ENCODE assay signal across 29 cellular contexts in the genomic region with DNA sequence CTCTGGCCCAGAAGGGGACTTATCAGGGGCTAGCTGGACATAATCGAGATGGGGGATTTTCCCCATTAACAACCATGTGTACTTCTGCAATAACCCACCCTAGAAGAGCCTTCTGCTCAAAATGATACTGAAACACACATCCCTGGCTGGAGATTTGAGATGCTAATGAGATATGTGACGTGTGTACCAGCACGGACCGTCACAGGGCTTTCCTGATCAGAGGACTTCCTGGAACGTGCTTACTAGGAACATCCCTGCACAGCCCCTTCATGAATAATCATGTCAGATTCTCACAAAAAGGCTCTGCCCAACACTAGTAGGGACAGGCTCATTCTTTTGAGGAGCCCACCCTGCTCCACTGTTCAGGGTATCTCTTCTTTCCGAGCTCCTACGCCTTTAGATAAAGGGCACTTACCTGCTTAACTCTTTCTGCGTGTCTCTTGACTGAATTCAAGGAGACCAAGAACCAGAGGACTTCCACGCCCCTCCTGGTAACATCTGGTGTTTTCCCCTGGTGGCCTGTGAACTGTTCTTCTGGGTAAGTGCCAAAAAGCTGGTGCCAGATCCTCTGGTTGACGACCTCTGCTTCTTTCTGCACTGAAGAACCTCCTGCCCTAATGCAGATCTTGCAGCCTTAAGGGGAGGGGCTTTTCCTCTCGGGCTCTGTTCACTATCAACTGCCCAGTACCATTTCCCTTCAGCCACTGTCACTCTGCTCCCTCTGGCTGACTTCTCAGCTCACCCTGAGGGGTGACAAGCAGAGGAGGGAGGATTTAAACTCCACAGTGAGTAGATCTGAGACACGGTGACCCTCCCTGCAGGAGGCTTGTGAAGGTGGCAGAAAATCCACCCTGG. TPM values are rescaled to one million over a fixed set of nuclear protein-coding genes. Genes with fewer than 3 reads are reported as not detected.
DNase-seq lines count a peak whose midpoint lies in the region; ATAC-seq, FAIRE-seq and TF ChIP-seq lines count a peak whose summit lies in the region.
"Had no signal": no experiment of that assay in that cellular context is flagged by ENCODE, and none has a peak within 500 bp of the region (broad histone marks: within the 10 kb centered on the region; RNA-seq: fewer than 3 reads in every experiment).

No MANE protein-coding gene starts in this region.

- CTCF ChIA-PET in K562 (lab: Yijun Ruan, JAX; ENCODE audit: low intra/inter-chr PET ratio): no interaction called here

- peak overlapping the region; percentile 85 for H2AFZ ChIP-seq in K562 (ENCODE audit: low read depth, low read length)
- H2AFZ ChIP-seq: PC-9 had no signal

- intact Hi-C loops in K562 (cut with micrococcal nuclease): no loop called here

- no peaks in the 10 kb centered on the region for H3K36me3 ChIP-seq in BE2C
- no peaks in the 10 kb centered on the region for H3K36me3 ChIP-seq in K562 (ENCODE audit: control insufficient read depth, insufficient read depth, low read length)
- no peaks in the 10 kb centered on the region for H3K36me3 ChIP-seq in gastroesophageal sphincter
- H3K36me3 ChIP-seq: BLaER1, esophagus squamous epithelium, left lung had no signal

- TF ChIP-seq CTCF in BE2C (IDR thresholded peaks at IDR 0.05; ENCODE audit: low read depth, low read length): no peak
- TF ChIP-seq CTCF in K562 (IDR thresholded peaks at IDR 0.05 in 2 of 3, conservative IDR thresholded peaks at IDR 0.05 in 1 of 3; ENCODE audit: insufficient read depth in 2 of 3, low read depth in 1 of 3, low read length in 3 of 3): no peak
- TF ChIP-seq CTCF in gastroesophageal sphincter (IDR thresholded peaks at IDR 0.05): no peak

- peak; percentile 78 for FAIRE-seq in K562 (lab: Jason Lieb, UNC)
- FAIRE-seq: bronchial epithelial cell, frontal cortex had no signal

- H3K9me1 ChIP-seq in K562 (ENCODE audit: control insufficient read depth, insufficient read depth, low read length): no peaks in the 10 kb centered on the region

- H3K79me2 ChIP-seq in K562 (ENCODE audit: control insufficient read depth, insufficient read depth, low read length): no peaks in the 10 kb centered on the region

- no peaks in the 10 kb centered on the region for H3K9me3 ChIP-seq in BE2C
- H3K9me3 ChIP-seq in K562 (replicated peaks; ENCODE audit: control insufficient read depth, insufficient read depth, low read depth, low read length): no peaks in the 10 kb centered on the region; the same call in 1 of the 2 replicates
- no peaks in the 10 kb centered on the region for H3K9me3 ChIP-seq in gastroesophageal sphincter

- POLR2A ChIA-PET in K562 (lab: Yijun Ruan, JAX): interaction anchor here (1.4 kb wide), 1 partner anchor 9 kb away, joined by 3 read pairs; no protein-coding TSS in a partner anchor

- peak; percentile 33 for DNase-seq in NCI-H2227 (lab: John Stamatoyannopoulos, UW; ENCODE audit: unreplicated experiment)
- no peak for DNase-seq in NCI-H2227 treated with DMSO at 0.1 percent for 48 hours (lab: John Stamatoyannopoulos, UW)
- DNase-seq in BE2C: peak; percentile 25
- peak; percentile 8 for DNase-seq in M059J (ENCODE audit: low read depth)
- peak; percentile 12 to 40 (median 18) for DNase-seq in K562 (ENCODE audit: extremely low read depth in 1 of 4, low spot score in 3 of 4)
- no peak for DNase-seq in caudate nucleus (lab: John Stamatoyannopoulos, UW)
- DNase-seq: activated CD4-positive, alpha-beta T cell treated with anti-CD3 and anti-CD28 coated beads for 1 hour; activated naive CD4-positive, alpha-beta T cell treated with anti-CD3 and anti-CD28 coated beads, Interleukin-2, amount 50 U/mL, for 16 hours; activated T-cell treated with anti-CD3 and anti-CD28 coated beads, Interleukin-2, amount 50 U/mL, for 72 hours; esophagus squamous epithelium; HCEC 1CT; left lung; naive thymus-derived CD4-positive, alpha-beta T cell; NCI-H1694 treated with DMSO at 0.1 percent for 48 hours; NCI-H345; NCI-H774; retina had no signal

- in situ Hi-C loops in K562 (cut with MboI): no loop called here

- peak overlapping the region in 1 of 2 experiments; percentile 12; a peak in 1 of 4 replicates for H3K9ac ChIP-seq in K562 (ENCODE audit: insufficient read depth in 1 of 2, low read depth in 2 of 2, low read length in 2 of 2)
- H3K9ac ChIP-seq: BLaER1 had no signal

- TF ChIP-seq EP300 in K562 (IDR thresholded peaks at IDR 0.05; ENCODE audit: low read length): no peak
- no peak for TF ChIP-seq EP300 in gastroesophageal sphincter (IDR thresholded peaks at IDR 0.05)

- H3K4me1 ChIP-seq in BE2C: no peaks in the 10 kb centered on the region
- peaks cover 3 to 5% of the 10 kb centered on the region in 2 experiments; a peak in 3 of 5 replicates for H3K4me1 ChIP-seq in K562 (replicated peaks in 1 of 2; ENCODE audit: control insufficient read depth in 2 of 2, insufficient read depth in 2 of 2, low read length in 2 of 2)
- H3K4me1 ChIP-seq in gastroesophageal sphincter: no peaks in the 10 kb centered on the region
- H3K4me1 ChIP-seq: esophagus squamous epithelium, left lung had no signal

- BruUV-seq in K562 (replicated peaks; lab: Mats Ljungman, UMichigan): no TSS peak

- H3K27ac ChIP-seq in K562 (ENCODE audit: extremely low read depth, low read depth, low read length) (no peak overlapping the region), gastroesophageal sphincter (no peak overlapping the region), caudate nucleus (ENCODE audit: low read depth, low read length) (no peak overlapping the region)
- H3K27ac ChIP-seq: BLaER1, coronary artery, esophagus squamous epithelium, left lung, PC-9 had no signal

- H3K27me3 ChIP-seq in BE2C (no peaks in the 10 kb centered on the region), K562 (ENCODE audit: control insufficient read depth in 2 of 2, insufficient read depth in 2 of 2, low read length in 2 of 2) (peaks cover 22 to 53% of the 10 kb centered on the region in 2 experiments; a peak in 4 of 5 replicates), gastroesophageal sphincter (peaks cover 14% of the 10 kb centered on the region)
- H3K27me3 ChIP-seq: BLaER1, esophagus squamous epithelium, left lung had no signal

- peak overlapping the region; percentile 69 for H3K4me2 ChIP-seq in K562 (ENCODE audit: insufficient read depth, low read length)
- H3K4me2 ChIP-seq: BLaER1, PC-9 had no signal

- no peak overlapping the region for H3K4me3 ChIP-seq in BE2C (ENCODE audit: low read depth, low read length)
- H3K4me3 ChIP-seq in K562: peak overlapping the region; percentile 5; the same call in 1 of the 2 replicates
- H3K4me3 ChIP-seq in gastroesophageal sphincter: no peak overlapping the region
- H3K4me3 ChIP-seq: BLaER1, coronary artery, esophagus squamous epithelium, left lung, PC-9 had no signal

- no peak for TF ChIP-seq POLR2A in K562 (conservative IDR thresholded peaks at IDR 0.05)
- no peak for TF ChIP-seq POLR2A in gastroesophageal sphincter (IDR thresholded peaks at IDR 0.05)

- H4K20me1 ChIP-seq in K562 (replicated peaks; ENCODE audit: control insufficient read depth, insufficient read depth, low read length): no peaks in the 10 kb centered on the region
- H4K20me1 ChIP-seq: BLaER1 had no signal

- ATAC-seq in K562 (peak; percentile 74), gastroesophageal sphincter (no peak), HG03196 (IDR thresholded peaks at IDR 0.05; ENCODE audit: unreplicated experiment) (no peak)
- ATAC-seq: left lung; naive thymus-derived CD4-positive, alpha-beta T cell had no signal

- WGBS in K562 (ENCODE audit: insufficient coverage, low coverage, missing lambda C conversion rate): under 1% methylated on average over 12 of the region's 12 CpGs
- WGBS in gastroesophageal sphincter (ENCODE audit: low coverage in 1 of 2), 2 donors: 51 to 86% methylated on average over 4 to 10 of the region's 12 CpGs

- no peak for TF ChIP-seq RAD21 in K562 (CRISPR knock-in tag; conservative IDR thresholded peaks at IDR 0.05 in 1 of 2, IDR thresholded peaks at IDR 0.05 in 1 of 2)

RNA-seq across cellular contexts. Expression of a gene that starts 6.3 kb away (rescaled TPM):
- not detected for polyA plus RNA-seq in BE2C (2012; ENCODE audit: insufficient read depth, insufficient read length, low read depth)
- not detected in 2 replicates for total RNA-seq in M059J (2014; rRNA removed; shearing (Covaris generic))
- 0.16 and 0.60 TPM in 2 replicates for total RNA-seq in K562 (2011; cell fraction: chromatin; rRNA removed; ENCODE audit: low replicate concordance)
- 0.13 and 0.50 TPM in 2 replicates for total RNA-seq in K562 (2011; cell fraction: nucleolus; rRNA removed)
- total RNA-seq in K562 (2011; cell fraction: nucleoplasm; rRNA removed): 0.38 TPM in 1 of 2 replicates, not detected in the other
- total RNA-seq in K562 (2014; rRNA removed) (not detected in 2 replicates), K562 (2014; rRNA removed; fragmentation: Illumina TruSeq; extraction: Trizol) (not detected in 2 replicates), K562 (2015; rRNA removed; fragmentation: Illumina TruSeq; extraction: Trizol) (not detected in 2 replicates), K562 (2021) (not detected in 2 replicates), gastroesophageal sphincter (not detected)
- polyA plus RNA-seq in K562 (2011; rRNA removed) (0.05 and 0.08 TPM in 2 replicates), K562 (2014; fragmentation: Illumina TruSeq; extraction: Trizol) (not detected in 2 replicates), K562 (2014; fragmentation: Nextera tagmentation; extraction: Ambion mirVana) (not detected), K562 (2014; rRNA removed) (not detected in 2 replicates)
- polyA plus RNA-seq in K562 (2011; cell fraction: cytosol; rRNA removed): 0.03 TPM in 1 of 2 replicates, not detected in the other
- polyA plus RNA-seq in K562 (2011; cell fraction: nucleus; rRNA removed): 0.10 and 0.30 TPM in 2 replicates
- polyA plus RNA-seq in K562 (2012): 0.06 TPM in 1 of 2 replicates, not detected in the other
- 0.09 and 0.18 TPM in 2 replicates for polyA minus RNA-seq in K562 (2011; rRNA and poly(A)+ RNA removed)
- polyA minus RNA-seq in K562 (2011; cell fraction: cytosol; rRNA and poly(A)+ RNA removed): not detected in 2 replicates
- polyA minus RNA-seq in K562 (2011; cell fraction: nucleus; rRNA and poly(A)+ RNA removed): 0.11 TPM in 1 of 2 replicates, not detected in the other
- total RNA-seq: activated CD8-positive, alpha-beta memory T cell treated with anti-CD3 and anti-CD28 coated beads for 36 hours; activated T-cell treated with anti-CD3 and anti-CD28 coated beads, Interleukin-2, amount 50 U/mL, for 72 hours; bronchial epithelial cell; esophagus squamous epithelium; frontal cortex; left lung; naive thymus-derived CD4-positive, alpha-beta T cell; omental fat pad; PC-9; T-helper 1 cell treated with Interleukin-12 subunit alpha and Interleukin-12 subunit beta and Interleukin-4 antibody, amounts not matched to agents 30 ng/mL and 1 ng/mL, for 36 hours had no signal
- polyA plus RNA-seq: naive thymus-derived CD4-positive, alpha-beta T cell had no signal

RNA-seq across cellular contexts. Expression of a gene that starts 37.1 kb away (rescaled TPM):
- not detected for polyA plus RNA-seq in BE2C (2012; ENCODE audit: insufficient read depth, insufficient read length, low read depth)
- total RNA-seq in M059J (2014; rRNA removed; shearing (Covaris generic)): not detected in 2 replicates
- total RNA-seq in K562 (2011; cell fraction: chromatin; rRNA removed; ENCODE audit: low replicate concordance): 0.42 TPM in 1 of 2 replicates, not detected in the other
- 0.17 TPM in 1 of 2 replicates, not detected in the other for total RNA-seq in K562 (2011; cell fraction: nucleolus; rRNA removed)
- total RNA-seq in K562 (2011; cell fraction: nucleoplasm; rRNA removed): 0.44 and 0.61 TPM in 2 replicates
- total RNA-seq in K562 (2014; rRNA removed) (not detected in 2 replicates), K562 (2014; rRNA removed; fragmentation: Illumina TruSeq; extraction: Trizol) (0.07 TPM in 1 of 2 replicates, not detected in the other), K562 (2015; rRNA removed; fragmentation: Illumina TruSeq; extraction: Trizol) (0.07 TPM in 1 of 2 replicates, not detected in the other), K562 (2021) (0.07 TPM in 1 of 2 replicates, not detected in the other), gastroesophageal sphincter (not detected)
- polyA plus RNA-seq in K562 (2011; rRNA removed) (0.07 and 0.08 TPM in 2 replicates), K562 (2014; fragmentation: Illumina TruSeq; extraction: Trizol) (0.07 TPM in 1 of 2 replicates, not detected in the other), K562 (2014; fragmentation: Nextera tagmentation; extraction: Ambion mirVana) (not detected), K562 (2014; rRNA removed) (not detected in 2 replicates)
- polyA plus RNA-seq in K562 (2011; cell fraction: cytosol; rRNA removed): 0.06 and 0.12 TPM in 2 replicates
- 0.06 and 0.09 TPM in 2 replicates for polyA plus RNA-seq in K562 (2011; cell fraction: nucleus; rRNA removed)
- polyA plus RNA-seq in K562 (2012): 0.05 and 0.10 TPM in 2 replicates
- polyA minus RNA-seq in K562 (2011; rRNA and poly(A)+ RNA removed): not detected in 2 replicates
- polyA minus RNA-seq in K562 (2011; cell fraction: cytosol; rRNA and poly(A)+ RNA removed): not detected in 2 replicates
- polyA minus RNA-seq in K562 (2011; cell fraction: nucleus; rRNA and poly(A)+ RNA removed): not detected in 2 replicates
- total RNA-seq: activated CD8-positive, alpha-beta memory T cell treated with anti-CD3 and anti-CD28 coated beads for 36 hours; activated T-cell treated with anti-CD3 and anti-CD28 coated beads, Interleukin-2, amount 50 U/mL, for 72 hours; bronchial epithelial cell; esophagus squamous epithelium; frontal cortex; left lung; mesothelial cell of epicardium; naive thymus-derived CD4-positive, alpha-beta T cell; omental fat pad; T-helper 1 cell treated with Interleukin-12 subunit alpha and Interleukin-12 subunit beta and Interleukin-4 antibody, amounts not matched to agents 30 ng/mL and 1 ng/mL, for 36 hours; ureter had no signal
- polyA plus RNA-seq: naive thymus-derived CD4-positive, alpha-beta T cell had no signal

RNA-seq across cellular contexts. Expression of a gene that starts 44.7 kb away (rescaled TPM):
- polyA plus RNA-seq in BE2C (2012; ENCODE audit: insufficient read depth, insufficient read length, low read depth): 3.6 TPM
- 14.9 and 42.1 TPM in 2 replicates for total RNA-seq in M059J (2014; rRNA removed; shearing (Covaris generic))
- total RNA-seq in K562 (2011; cell fraction: chromatin; rRNA removed; ENCODE audit: low replicate concordance): 30.0 and 80.9 TPM in 2 replicates
- total RNA-seq in K562 (2011; cell fraction: nucleolus; rRNA removed): 20.5 and 22.0 TPM in 2 replicates
- 27.3 and 32.6 TPM in 2 replicates for total RNA-seq in K562 (2011; cell fraction: nucleoplasm; rRNA removed)
- total RNA-seq in K562 (2014; rRNA removed) (10.7 and 11.3 TPM in 2 replicates), K562 (2014; rRNA removed; fragmentation: Illumina TruSeq; extraction: Trizol) (23.4 and 24.0 TPM in 2 replicates), K562 (2015; rRNA removed; fragmentation: Illumina TruSeq; extraction: Trizol) (19.3 and 23.3 TPM in 2 replicates), K562 (2021) (12.0 and 15.5 TPM in 2 replicates), gastroesophageal sphincter (1 to 10 TPM; 5.3 to 7.8 (median 6.8) TPM)
- polyA plus RNA-seq in K562 (2011; rRNA removed) (18.0 and 18.8 TPM in 2 replicates), K562 (2014; fragmentation: Illumina TruSeq; extraction: Trizol) (13.0 and 13.1 TPM in 2 replicates), K562 (2014; fragmentation: Nextera tagmentation; extraction: Ambion mirVana) (10 to 100 TPM; 11.1 to 17.0 TPM), K562 (2014; rRNA removed) (6.6 and 8.6 TPM in 2 replicates)
- polyA plus RNA-seq in K562 (2011; cell fraction: cytosol; rRNA removed): 4.3 and 9.0 TPM in 2 replicates
- 11.3 and 15.3 TPM in 2 replicates for polyA plus RNA-seq in K562 (2011; cell fraction: nucleus; rRNA removed)
- 7.6 and 7.8 TPM in 2 replicates for polyA plus RNA-seq in K562 (2012)
- 30.0 and 35.9 TPM in 2 replicates for polyA minus RNA-seq in K562 (2011; rRNA and poly(A)+ RNA removed)
- polyA minus RNA-seq in K562 (2011; cell fraction: cytosol; rRNA and poly(A)+ RNA removed): 12.1 and 19.6 TPM in 2 replicates
- polyA minus RNA-seq in K562 (2011; cell fraction: nucleus; rRNA and poly(A)+ RNA removed): 8.2 and 20.2 TPM in 2 replicates

Comparison
In these comparisons a context has a peak if more than half of its experiments do, and no peak if none do; other contexts are left out.
1. DNase-seq: peak in NCI-H2227 (single experiment), BE2C (single experiment), M059J (single experiment) and K562 (4 of 4); none in NCI-H2227 treated with DMSO at 0.1 percent for 48 hours (single experiment) and caudate nucleus (0 of 61).